ENCODE assay signal across 2 cellular contexts in the genomic region with DNA sequence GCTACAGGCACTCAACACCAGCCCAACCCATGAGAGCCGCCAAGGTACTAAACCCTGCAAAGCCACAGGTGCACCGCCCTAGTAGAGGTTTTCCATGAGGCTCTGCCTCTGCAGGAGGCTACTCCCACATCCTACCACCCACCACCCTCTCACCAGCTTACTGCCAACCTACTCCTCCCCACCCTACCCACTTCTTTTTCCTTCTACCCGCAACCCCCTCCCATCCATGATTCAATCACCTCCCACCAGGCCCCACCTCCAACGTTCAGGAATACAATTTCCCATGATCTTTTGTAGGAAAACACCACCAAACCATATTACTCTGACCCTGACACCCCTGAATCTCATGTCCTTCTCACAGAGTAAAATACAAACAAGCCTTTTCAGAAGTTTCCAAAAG.
DNase-seq lines count a peak whose midpoint lies in the region; TF ChIP-seq lines count a peak whose summit lies in the region.
"Not testable (repeated sequence)": the region's sequence is repeated elsewhere in the genome, so short reads cannot be mapped to it uniquely, and the experiment has no call there.

No MANE protein-coding gene starts in this region.

- CTCF ChIA-PET in HEK293 (lab: Yijun Ruan, JAX) = not testable (repeated sequence)

- POLR2A ChIA-PET in HEK293 (lab: Yijun Ruan, JAX) = not testable (repeated sequence)

- DNase-seq in esophagus muscularis mucosa (ENCODE audit: extremely low spot score) = peak; percentile 42

- TF ChIP-seq CTCF in HEK293 (tag by site-specific recombination; IDR thresholded peaks at IDR 0.05); esophagus muscularis mucosa (IDR thresholded peaks at IDR 0.05): not testable (repeated sequence)

- not testable (repeated sequence) for H3K4me1 ChIP-seq in HEK293 (ENCODE audit: control insufficient read depth, insufficient read depth, low read length); esophagus muscularis mucosa

- intact Hi-C loops in esophagus muscularis mucosa (cut with DNase I) = not testable (repeated sequence)

- not testable (repeated sequence) for H3K9me3 ChIP-seq in HEK293 (ENCODE audit: control insufficient read depth, insufficient read depth, low read depth, low read length); esophagus muscularis mucosa

- 93% methylated on average over 4 of the region's 4 CpGs for WGBS in esophagus muscularis mucosa

- H3K27ac ChIP-seq in HEK293 (ENCODE audit: extremely low read depth, low read depth, low read length); esophagus muscularis mucosa (replicated peaks in 1 of 4): not testable (repeated sequence)

- not testable (repeated sequence) for H3K36me3 ChIP-seq in HEK293 (ENCODE audit: control insufficient read depth in 2 of 2, insufficient read depth in 1 of 2, low read length in 2 of 2); esophagus muscularis mucosa

- not testable (repeated sequence) for TF ChIP-seq POLR2A in esophagus muscularis mucosa (IDR thresholded peaks at IDR 0.05; ENCODE audit: low read depth)

- not testable (repeated sequence) for TF ChIP-seq EP300 in esophagus muscularis mucosa (IDR thresholded peaks at IDR 0.05)

- H3K27me3 ChIP-seq in esophagus muscularis mucosa = not testable (repeated sequence)

- not testable (repeated sequence) for H3K4me3 ChIP-seq in HEK293 (ENCODE audit: low read depth, low read length); esophagus muscularis mucosa

TF ChIP-seq in HEK293, 187 proteins besides CTCF, POLR2A, EP300 and RAD21:
- peak; percentile 81 for TF ChIP-seq ZFHX2 (tag by site-specific recombination; conservative IDR thresholded peaks at IDR 0.05)
- TF ChIP-seq EGR2 (tag by site-specific recombination; IDR thresholded peaks at IDR 0.05; ENCODE audit: low read depth) = peak; percentile 86
TF ChIP-seq in HEK293: peak in this region for 2; not testable (repeated sequence) for 185.
